In the genomic region with DNA sequence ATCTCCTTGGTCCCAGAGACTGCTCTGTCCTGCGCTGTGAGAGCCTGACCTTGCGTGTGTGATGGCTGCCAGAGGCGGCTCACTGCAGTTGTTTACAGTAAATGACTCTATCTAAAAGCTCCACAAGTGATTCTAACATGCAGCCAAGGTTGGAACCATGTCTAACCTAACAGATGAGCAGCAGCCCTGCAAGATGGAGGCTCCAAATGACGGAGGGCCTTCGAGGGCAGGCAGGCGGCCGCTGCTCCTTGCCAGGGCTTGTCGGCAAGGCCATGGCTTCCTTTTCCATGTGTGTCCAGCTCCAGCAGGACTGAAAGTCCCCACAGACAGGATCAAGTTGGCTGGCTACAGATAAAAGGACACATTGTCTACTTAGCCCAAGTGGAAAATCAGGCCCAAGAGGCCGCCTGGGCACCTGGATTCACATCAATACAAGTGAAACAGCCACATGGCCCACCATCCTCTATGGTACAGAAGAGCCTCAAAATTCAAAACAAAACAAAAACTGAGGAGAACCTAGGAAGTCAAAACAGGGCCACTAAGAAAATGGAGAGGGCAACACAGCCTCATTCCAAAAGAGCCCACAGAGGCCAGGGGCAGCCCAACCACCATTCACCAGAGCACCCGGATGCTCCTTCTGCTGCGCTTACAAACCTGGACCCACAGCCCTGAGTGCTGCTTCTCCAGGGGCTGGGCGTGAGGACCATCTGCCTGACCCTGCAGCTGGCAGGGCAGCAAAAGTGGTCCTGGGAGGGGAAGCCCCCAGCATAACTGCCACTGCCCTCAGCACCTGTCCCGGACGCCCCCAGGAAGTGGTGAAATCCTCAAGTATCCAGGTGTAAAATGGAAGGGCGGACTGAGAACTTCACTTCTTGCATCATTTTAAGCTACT, we compare ENCODE assay signal across 17 cellular contexts.
DNase-seq lines count a peak whose midpoint lies in the region; ATAC-seq, FAIRE-seq and TF ChIP-seq lines count a peak whose summit lies in the region.
"Had no signal": no experiment of that assay in that cellular context is flagged by ENCODE, and none has a peak within 500 bp of the region (broad histone marks: within the 10 kb centered on the region; RNA-seq: fewer than 3 reads in every experiment).

No MANE protein-coding gene starts in this region.

- H3K36me3 ChIP-seq in DND-41 (ENCODE audit: insufficient read depth, low read length) (peaks cover 49% of the 10 kb centered on the region), H1 (ENCODE audit: control insufficient read depth in 2 of 4, insufficient read depth in 4 of 4, low read length in 3 of 4) (peaks cover 0 to 3% (median 0%) of the 10 kb centered on the region in 4 experiments; a peak in 3 of 8 replicates)

- no peak for TF ChIP-seq RAD21 in H1 (IDR thresholded peaks at IDR 0.05 in 1 of 2, conservative IDR thresholded peaks at IDR 0.05 in 1 of 2; ENCODE audit: low read depth in 2 of 2, low read length in 2 of 2)

- H3K4me3 Mint-ChIP-seq in CD14-positive monocyte: no peak overlapping the region
- H3K4me3 Mint-ChIP-seq in osteocyte (ENCODE audit: unreplicated experiment): no peak overlapping the region
- H3K4me3 Mint-ChIP-seq in endothelial cell (ENCODE audit: unreplicated experiment): no peak overlapping the region
- H3K4me3 Mint-ChIP-seq: stimulated activated naive CD8-positive, alpha-beta T cell treated with anti-CD3 and anti-CD28 coated beads, Interleukin-15, Interleukin-2, amounts not matched to agents 100 ng/mL and 50 ng/mL, for 24 hours had no signal

- no peak overlapping the region for H2BK120ac ChIP-seq in H1 (replicated peaks; ENCODE audit: low read depth, low read length)

- no peaks in the 10 kb centered on the region for H3K79me2 ChIP-seq in DND-41 (ENCODE audit: insufficient read depth, low read length)
- H3K79me2 ChIP-seq in H1 (ENCODE audit: control insufficient read depth in 1 of 2, insufficient read depth in 2 of 2, low read length in 2 of 2): no peaks in the 10 kb centered on the region

- H3K56ac ChIP-seq in H1 (replicated peaks; ENCODE audit: insufficient read length, low read depth, low read length): no peak overlapping the region

- DNase-seq in CD14-positive monocyte (ENCODE audit: low spot score): no peak
- DNase-seq in DND-41: peak; percentile 45
- DNase-seq in H1 (ENCODE audit: low read depth in 1 of 2, low spot score in 2 of 2): peak in 1 of 2 experiments; percentile 36
- DNase-seq in osteocyte (ENCODE audit: extremely low spot score, unreplicated experiment): no peak
- no peak for DNase-seq in endothelial cell (ENCODE audit: low spot score)
- no peak for DNase-seq in putamen (ENCODE audit: low spot score)
- no peak for DNase-seq in GM12892 (ENCODE audit: insufficient read length)
- DNase-seq: BE2C, DMS79 treated with DMSO at 0.1 percent for 48 hours, NCI-H345, occipital lobe, small intestine had no signal

- no peak overlapping the region for H4K5ac ChIP-seq in H1 (ENCODE audit: insufficient read length, low read depth, low read length)

- H2BK20ac ChIP-seq in H1 (ENCODE audit: low read length): no peak overlapping the region

- no peak overlapping the region for H3K18ac ChIP-seq in H1 (ENCODE audit: extremely low read depth, low read length)

- H3K27ac Mint-ChIP-seq in CD14-positive monocyte (peak overlapping the region in 4 of 7 donors; percentile 12 to 86 (median 30)), osteocyte (ENCODE audit: unreplicated experiment) (peak overlapping the region; percentile 15), endothelial cell (ENCODE audit: unreplicated experiment) (no peak overlapping the region)

- H3K4me2 ChIP-seq in DND-41 (ENCODE audit: insufficient read depth, low read length): no peak overlapping the region
- H3K4me2 ChIP-seq in H1 (ENCODE audit: insufficient read depth in 1 of 2, low read depth in 2 of 2, low read length in 2 of 2): no peak overlapping the region

- no peaks in the 10 kb centered on the region for H3K9me3 ChIP-seq in DND-41 (ENCODE audit: insufficient read depth, low read length, severe bottlenecking)
- no peaks in the 10 kb centered on the region for H3K9me3 ChIP-seq in H1 (ENCODE audit: insufficient read depth in 2 of 2, low read depth in 1 of 2, low read length in 1 of 2)
- H3K9me3 ChIP-seq: BE2C, SJSA1 had no signal

- CTCF ChIA-PET in H1 (lab: Charles Lee; ENCODE audit: partially characterized antibody): interaction anchor here (1.1 to 2.5 kb wide), 3 partner anchors 11 to 29 kb away, joined by 3 to 7 read pairs (median 3); no protein-coding TSS in a partner anchor

- TF ChIP-seq CTCF in CD14-positive monocyte (IDR thresholded peaks at IDR 0.05) (no peak), DND-41 (IDR thresholded peaks at IDR 0.05; ENCODE audit: borderline replicate concordance, extremely low read depth, low read length, poor library complexity, severe bottlenecking) (no peak), H1 (IDR thresholded peaks at IDR 0.05; ENCODE audit: control extremely low read depth in 1 of 3, insufficient read depth in 1 of 3, low read depth in 1 of 3, low read length in 3 of 3) (no peak), osteocyte (IDR thresholded peaks at IDR 0.05) (no peak), endothelial cell (IDR thresholded peaks at IDR 0.05; ENCODE audit: unreplicated experiment) (no peak)

- H3K4me1 Mint-ChIP-seq in CD14-positive monocyte (peaks cover 32% of the 10 kb centered on the region), osteocyte (ENCODE audit: unreplicated experiment) (peaks cover 35% of the 10 kb centered on the region), endothelial cell (ENCODE audit: unreplicated experiment) (peaks cover 33% of the 10 kb centered on the region)

- peaks cover 45 to 55% of the 10 kb centered on the region in 2 donors for H3K36me3 Mint-ChIP-seq in CD14-positive monocyte
- H3K36me3 Mint-ChIP-seq in osteocyte (ENCODE audit: unreplicated experiment): peaks cover 21% of the 10 kb centered on the region
- H3K36me3 Mint-ChIP-seq in endothelial cell (ENCODE audit: low read depth, unreplicated experiment): peaks cover 9% of the 10 kb centered on the region

- H2AK5ac ChIP-seq in H1 (ENCODE audit: low read depth, low read length): no peak overlapping the region

- intact Hi-C loops in CD14-positive monocyte (cut with micrococcal nuclease): no loop called here

- H3K27ac ChIP-seq in DND-41 (ENCODE audit: low read length) (no peak overlapping the region), H1 (ENCODE audit: low read depth, low read length) (no peak overlapping the region)
- H3K27ac ChIP-seq: SJSA1 had no signal

- POLR2A ChIA-PET in H1 (lab: Charles Lee; ENCODE audit: partially characterized antibody): no interaction called here

- no peak overlapping the region for H4K91ac ChIP-seq in H1 (replicated peaks; ENCODE audit: insufficient read length, low read length)

- no peaks in the 10 kb centered on the region for H3K9me3 Mint-ChIP-seq in CD14-positive monocyte
- H3K9me3 Mint-ChIP-seq in osteocyte (ENCODE audit: unreplicated experiment): no peaks in the 10 kb centered on the region
- no peaks in the 10 kb centered on the region for H3K9me3 Mint-ChIP-seq in endothelial cell (ENCODE audit: unreplicated experiment)
- H3K9me3 Mint-ChIP-seq: stimulated activated naive CD8-positive, alpha-beta T cell treated with anti-CD3 and anti-CD28 coated beads, Interleukin-15, Interleukin-2, amounts not matched to agents 100 ng/mL and 50 ng/mL, for 24 hours had no signal

- H3K79me1 ChIP-seq in H1 (ENCODE audit: low read depth, low read length): no peaks in the 10 kb centered on the region

- H3K4me3 ChIP-seq in DND-41 (ENCODE audit: low read depth in 1 of 2, low read length in 2 of 2): no peak overlapping the region
- H3K4me3 ChIP-seq in H1 (ENCODE audit: extremely low read depth in 1 of 4, insufficient read depth in 2 of 4, low read depth in 3 of 4, low read length in 4 of 4): no peak overlapping the region
- H3K4me3 ChIP-seq: SJSA1 had no signal

- H3K27me3 Mint-ChIP-seq in CD14-positive monocyte (ENCODE audit: low read depth in 3 of 3) (peaks cover 0 to 2% (median 1%) of the 10 kb centered on the region in 3 donors), osteocyte (ENCODE audit: unreplicated experiment) (no peaks in the 10 kb centered on the region), endothelial cell (ENCODE audit: unreplicated experiment) (peaks cover 10% of the 10 kb centered on the region)
- H3K27me3 Mint-ChIP-seq: stimulated activated naive CD8-positive, alpha-beta T cell treated with anti-CD3 and anti-CD28 coated beads, Interleukin-15, Interleukin-2, amounts not matched to agents 100 ng/mL and 50 ng/mL, for 24 hours had no signal

- H4K8ac ChIP-seq in H1 (ENCODE audit: extremely low read depth, insufficient read depth, low read length): 0 out of 2 replicates have a peak overlapping the region, but pooled peaks have one; percentile 42

- no peak overlapping the region for H3K14ac ChIP-seq in H1 (ENCODE audit: insufficient read length)

- TF ChIP-seq EP300 in H1 (IDR thresholded peaks at IDR 0.05; ENCODE audit: borderline replicate concordance in 1 of 2, low read depth in 2 of 2, low read length in 2 of 2): no peak

- no peak for TF ChIP-seq POLR2A in H1 (IDR thresholded peaks at IDR 0.05; ENCODE audit: control extremely low read depth in 1 of 2, low read depth in 2 of 2, low read length in 2 of 2)
- TF ChIP-seq POLR2A in GM12892 (IDR thresholded peaks at IDR 0.05; ENCODE audit: low read depth, low read length): no peak

- H3K27me3 ChIP-seq in DND-41 (ENCODE audit: insufficient read depth, low read length, poor library complexity): no peaks in the 10 kb centered on the region
- no peaks in the 10 kb centered on the region; a peak in 1 of 7 replicates for H3K27me3 ChIP-seq in H1 (replicated peaks in 1 of 4; ENCODE audit: control insufficient read depth in 3 of 4, extremely low read depth in 1 of 4, insufficient read depth in 3 of 4, low read length in 3 of 4)
- H3K27me3 ChIP-seq: BE2C, SJSA1 had no signal

- peak; percentile 52 for ATAC-seq in DND-41 (ENCODE audit: insufficient read depth, low read depth)
- ATAC-seq: HCT116 had no signal

- H3K23ac ChIP-seq in H1 (ENCODE audit: insufficient read length): no peak overlapping the region

- H4K20me1 ChIP-seq in DND-41 (ENCODE audit: insufficient read depth, low read length) (peaks cover 3% of the 10 kb centered on the region; the same call in 1 of the 2 replicates), H1 (replicated peaks in 1 of 2; ENCODE audit: control insufficient read depth in 1 of 2, insufficient read depth in 2 of 2, low read length in 2 of 2) (no peaks in the 10 kb centered on the region)

- FAIRE-seq in H1 (lab: Jason Lieb, UNC) (no peak), GM12892 (lab: Jason Lieb, UNC) (no peak)
- FAIRE-seq: frontal cortex, small intestine, TTC549 had no signal

- H3K23me2 ChIP-seq in H1 (ENCODE audit: low read depth, low read length): no peaks in the 10 kb centered on the region

- H2AFZ ChIP-seq in DND-41 (ENCODE audit: low read depth, low read length) (no peak overlapping the region), H1 (ENCODE audit: low read length) (no peak overlapping the region)

- H2BK5ac ChIP-seq in H1 (ENCODE audit: low read depth, low read length): no peak overlapping the region

- H2BK15ac ChIP-seq in H1 (ENCODE audit: low read length): no peak overlapping the region

- no peak overlapping the region for H2BK12ac ChIP-seq in H1 (ENCODE audit: low read depth, low read length)

- H3K4ac ChIP-seq in H1 (replicated peaks; ENCODE audit: insufficient read length, low read depth, low read length): no peak overlapping the region

- no peak overlapping the region for H3K9ac ChIP-seq in DND-41 (ENCODE audit: low read depth, low read length)
- H3K9ac ChIP-seq in H1 (replicated peaks in 1 of 4; ENCODE audit: extremely low read depth in 1 of 4, low read depth in 3 of 4, low read length in 3 of 4): no peak overlapping the region

- WGBS in H1 (ENCODE audit: extremely low coverage in 1 of 2, insufficient coverage in 1 of 2, insufficient read length in 1 of 2, insufficient replicate concordance in 2 of 2, low coverage in 1 of 2, low lambda C conversion rate in 2 of 2, missing lambda C conversion rate in 1 of 2), 2 experiments: 95% methylated on average over 14 of the region's 15 CpGs; no CpG with 5 or more reads in 1 of the 2 experiments

- H3K4me1 ChIP-seq in DND-41 (ENCODE audit: insufficient read depth, low read length) (no peaks in the 10 kb centered on the region), H1 (replicated peaks in 1 of 4; ENCODE audit: control insufficient read depth in 3 of 4, insufficient read depth in 4 of 4, low read length in 3 of 4) (peaks cover 0 to 15% (median 9%) of the 10 kb centered on the region in 4 experiments; a peak in 6 of 7 replicates)
